9 cellular contexts compared by ENCODE assay signal in genomic region chr9:29691758-29692407, GRCh38.
DNase-seq lines count a peak whose midpoint lies in the region; ATAC-seq and TF ChIP-seq lines count a peak whose summit lies in the region.
"Had no signal": no experiment of that assay in that cellular context is flagged by ENCODE, and none has a peak within 500 bp of the region (broad histone marks: within the 10 kb centered on the region; RNA-seq: fewer than 3 reads in every experiment).

No MANE protein-coding gene starts in this region.

- H3K4me1 Mint-ChIP-seq in WTC11 (peaks cover 3% of the 10 kb centered on the region; the same call in 1 of the 2 replicates), natural killer cell (no peaks in the 10 kb centered on the region)
- no peaks in the 10 kb centered on the region for H3K4me1 Mint-ChIP-seq in activated naive CD4-positive, alpha-beta T cell treated with anti-CD3 and anti-CD28 coated beads, Interleukin-2, amount 10 ng/mL, durations not matched to agents 7 days and 5 days
- H3K4me1 Mint-ChIP-seq in naive thymus-derived CD4-positive, alpha-beta T cell = no peaks in the 10 kb centered on the region

- H3K9me3 Mint-ChIP-seq in WTC11 (peaks cover 4% of the 10 kb centered on the region), natural killer cell (peaks cover 3 to 7% of the 10 kb centered on the region in 2 donors)
- H3K9me3 Mint-ChIP-seq in activated naive CD4-positive, alpha-beta T cell treated with anti-CD3 and anti-CD28 coated beads, Interleukin-2, amount 10 ng/mL, durations not matched to agents 7 days and 5 days = peaks cover 3% of the 10 kb centered on the region
- H3K9me3 Mint-ChIP-seq in naive thymus-derived CD4-positive, alpha-beta T cell = peaks cover 0 to 23% (median 10%) of the 10 kb centered on the region in 11 donors
- H3K9me3 Mint-ChIP-seq: activated T-helper 1 cell treated with anti-CD3 and anti-CD28 coated beads, Interleukin-12 subunit alpha, Interleukin-12 subunit beta, Interleukin-2, Interleukin-4 antibody, amounts not matched to agents 30 ng/mL and 10 ng/mL and 1 ng/mL, durations not matched to agents 14 hours and 24 hours and 36 hours had no signal

- no peaks in the 10 kb centered on the region for H3K4me1 ChIP-seq in naive thymus-derived CD4-positive, alpha-beta T cell (ENCODE audit: control insufficient read depth in 2 of 2, insufficient read depth in 2 of 2, low read length in 2 of 2)

- H3K27ac ChIP-seq in naive thymus-derived CD4-positive, alpha-beta T cell (ENCODE audit: low read depth, low read length) = no peak overlapping the region

- ATAC-seq in WTC11 (peak; percentile 100), natural killer cell (peak in 2 of 3 donors; percentile 39 to 67), HG02852 (IDR thresholded peaks at IDR 0.05; ENCODE audit: unreplicated experiment) (no peak)
- no peak for ATAC-seq in naive thymus-derived CD4-positive, alpha-beta T cell

- no peaks in the 10 kb centered on the region for H3K27me3 ChIP-seq in naive thymus-derived CD4-positive, alpha-beta T cell (ENCODE audit: control insufficient read depth in 2 of 2, insufficient read depth in 2 of 2, low read length in 2 of 2)

- TF ChIP-seq CTCF in GM13976 (IDR thresholded peaks at IDR 0.05; ENCODE audit: borderline replicate concordance, control extremely low read depth, extremely low read depth, insufficient read depth, missing control alignments) (no peak), WTC11 (IDR thresholded peaks at IDR 0.05) (no peak), natural killer cell (IDR thresholded peaks at IDR 0.05) (peak; percentile 37)

- no peak overlapping the region for H3K4me3 ChIP-seq in naive thymus-derived CD4-positive, alpha-beta T cell (ENCODE audit: low read length)

- CTCF ChIA-PET in WTC11 (lab: Charles Lee) = no interaction called here
- CTCF ChIA-PET in activated naive CD4-positive, alpha-beta T cell treated with anti-CD3 and anti-CD28 coated beads, Interleukin-2, amount 10 ng/mL, durations not matched to agents 7 days and 5 days (lab: Charles Lee) = no interaction called here
- CTCF ChIA-PET in naive thymus-derived CD4-positive, alpha-beta T cell (lab: Charles Lee) = no interaction called here

- DNase-seq in GM13976 (ENCODE audit: low spot score) (peak; percentile 3), Kasumi-1 (lab: John Stamatoyannopoulos, UW) (peak; percentile 60 to 63), WTC11 (ENCODE audit: low spot score) (peak; percentile 69), natural killer cell (no peak)
- DNase-seq in stimulated activated CD4-positive, alpha-beta T cell treated with anti-CD3 and anti-CD28 coated beads, Interleukin-4, amount 100 ng/mL, for 1 hour = no peak
- DNase-seq in activated naive CD4-positive, alpha-beta T cell treated with anti-CD3 and anti-CD28 coated beads, Interleukin-2, amount 10 ng/mL, durations not matched to agents 7 days and 5 days = no peak
- no peak for DNase-seq in naive thymus-derived CD4-positive, alpha-beta T cell

- H3K36me3 ChIP-seq in naive thymus-derived CD4-positive, alpha-beta T cell (ENCODE audit: control insufficient read depth in 2 of 3, insufficient read depth in 3 of 3, low read length in 3 of 3) = no peaks in the 10 kb centered on the region

- no peak overlapping the region for H3K4me3 Mint-ChIP-seq in WTC11
- H3K4me3 Mint-ChIP-seq in natural killer cell = no peak overlapping the region
- H3K4me3 Mint-ChIP-seq in activated naive CD4-positive, alpha-beta T cell treated with anti-CD3 and anti-CD28 coated beads, Interleukin-2, amount 10 ng/mL, durations not matched to agents 7 days and 5 days = no peak overlapping the region
- H3K4me3 Mint-ChIP-seq in naive thymus-derived CD4-positive, alpha-beta T cell = no peak overlapping the region
- H3K4me3 Mint-ChIP-seq: activated T-helper 1 cell treated with anti-CD3 and anti-CD28 coated beads, Interleukin-12 subunit alpha, Interleukin-12 subunit beta, Interleukin-2, Interleukin-4 antibody, amounts not matched to agents 30 ng/mL and 10 ng/mL and 1 ng/mL, durations not matched to agents 14 hours and 24 hours and 36 hours had no signal

- H3K27me3 Mint-ChIP-seq in WTC11 (ENCODE audit: low read depth) = no peaks in the 10 kb centered on the region
- no peaks in the 10 kb centered on the region for H3K27me3 Mint-ChIP-seq in natural killer cell (ENCODE audit: low read depth in 2 of 2)
- no peaks in the 10 kb centered on the region for H3K27me3 Mint-ChIP-seq in activated naive CD4-positive, alpha-beta T cell treated with anti-CD3 and anti-CD28 coated beads, Interleukin-2, amount 10 ng/mL, durations not matched to agents 7 days and 5 days
- no peaks in the 10 kb centered on the region for H3K27me3 Mint-ChIP-seq in naive thymus-derived CD4-positive, alpha-beta T cell

- in situ Hi-C loops in GM13976 (cut with MboI; ENCODE audit: low sequenced_read_pairs, unreplicated experiment) = no loop called here

- POLR2A ChIA-PET in WTC11 (lab: Charles Lee) = no interaction called here
- POLR2A ChIA-PET in naive thymus-derived CD4-positive, alpha-beta T cell (lab: Charles Lee) = no interaction called here

- H3K36me3 Mint-ChIP-seq in WTC11 (no peaks in the 10 kb centered on the region), natural killer cell (peaks cover 7% of the 10 kb centered on the region)
- H3K36me3 Mint-ChIP-seq in activated naive CD4-positive, alpha-beta T cell treated with anti-CD3 and anti-CD28 coated beads, Interleukin-2, amount 10 ng/mL, durations not matched to agents 7 days and 5 days = no peaks in the 10 kb centered on the region
- no peaks in the 10 kb centered on the region for H3K36me3 Mint-ChIP-seq in naive thymus-derived CD4-positive, alpha-beta T cell

- H3K27ac Mint-ChIP-seq in WTC11 (no peak overlapping the region), natural killer cell (no peak overlapping the region)
- H3K27ac Mint-ChIP-seq in activated naive CD4-positive, alpha-beta T cell treated with anti-CD3 and anti-CD28 coated beads, Interleukin-2, amount 10 ng/mL, durations not matched to agents 7 days and 5 days = no peak overlapping the region
- H3K27ac Mint-ChIP-seq in naive thymus-derived CD4-positive, alpha-beta T cell = no peak overlapping the region
- H3K27ac Mint-ChIP-seq: activated T-helper 1 cell treated with anti-CD3 and anti-CD28 coated beads, Interleukin-12 subunit alpha, Interleukin-12 subunit beta, Interleukin-2, Interleukin-4 antibody, amounts not matched to agents 30 ng/mL and 10 ng/mL and 1 ng/mL, durations not matched to agents 14 hours and 24 hours and 36 hours had no signal

- intact Hi-C loops in natural killer cell (cut with micrococcal nuclease) = loop anchor here (1.0 to 5.0 kb wide), 2 partner anchors 480 to 920 kb away; no protein-coding TSS in a partner anchor
- intact Hi-C loops in naive thymus-derived CD4-positive, alpha-beta T cell (cut with micrococcal nuclease) = no loop called here

- peaks cover 0 to 13% (median 0%) of the 10 kb centered on the region in 3 experiments for H3K9me3 ChIP-seq in naive thymus-derived CD4-positive, alpha-beta T cell (ENCODE audit: control insufficient read depth in 2 of 3, low read length in 3 of 3)

TF ChIP-seq in WTC11, 78 proteins besides CTCF, POLR2A, EP300 and RAD21:
- no peak for TF ChIP-seq TCF7 (CRISPR knock-in tag; IDR thresholded peaks at IDR 0.05; ENCODE audit: low read depth)
- TF ChIP-seq EMX1 (CRISPR knock-in tag; IDR thresholded peaks at IDR 0.05) = no peak
- TF ChIP-seq, protein P1, sequence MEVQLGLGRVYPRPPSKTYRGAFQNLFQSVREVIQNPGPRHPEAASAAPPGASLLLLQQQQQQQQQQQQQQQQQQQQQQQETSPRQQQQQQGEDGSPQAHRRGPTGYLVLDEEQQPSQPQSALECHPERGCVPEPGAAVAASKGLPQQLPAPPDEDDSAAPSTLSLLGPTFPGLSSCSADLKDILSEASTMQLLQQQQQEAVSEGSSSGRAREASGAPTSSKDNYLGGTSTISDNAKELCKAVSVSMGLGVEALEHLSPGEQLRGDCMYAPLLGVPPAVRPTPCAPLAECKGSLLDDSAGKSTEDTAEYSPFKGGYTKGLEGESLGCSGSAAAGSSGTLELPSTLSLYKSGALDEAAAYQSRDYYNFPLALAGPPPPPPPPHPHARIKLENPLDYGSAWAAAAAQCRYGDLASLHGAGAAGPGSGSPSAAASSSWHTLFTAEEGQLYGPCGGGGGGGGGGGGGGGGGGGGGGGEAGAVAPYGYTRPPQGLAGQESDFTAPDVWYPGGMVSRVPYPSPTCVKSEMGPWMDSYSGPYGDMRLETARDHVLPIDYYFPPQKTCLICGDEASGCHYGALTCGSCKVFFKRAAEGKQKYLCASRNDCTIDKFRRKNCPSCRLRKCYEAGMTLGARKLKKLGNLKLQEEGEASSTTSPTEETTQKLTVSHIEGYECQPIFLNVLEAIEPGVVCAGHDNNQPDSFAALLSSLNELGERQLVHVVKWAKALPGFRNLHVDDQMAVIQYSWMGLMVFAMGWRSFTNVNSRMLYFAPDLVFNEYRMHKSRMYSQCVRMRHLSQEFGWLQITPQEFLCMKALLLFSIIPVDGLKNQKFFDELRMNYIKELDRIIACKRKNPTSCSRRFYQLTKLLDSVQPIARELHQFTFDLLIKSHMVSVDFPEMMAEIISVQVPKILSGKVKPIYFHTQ (CRISPR knock-in tag; IDR thresholded peaks at IDR 0.05) = no peak
- peak; percentile 52; the same call in 1 of the 2 replicates for TF ChIP-seq ETV6 (CRISPR knock-in tag; IDR thresholded peaks at IDR 0.05)

Comparison
In these comparisons a context has a peak if more than half of its experiments do, and no peak if none do; other contexts are left out.
1. DNase-seq: peak in GM13976 (single experiment), Kasumi-1 (2 of 2) and WTC11 (single experiment); none in natural killer cell (single experiment), stimulated activated CD4-positive, alpha-beta T cell treated with anti-CD3 and anti-CD28 coated beads, Interleukin-4, amount 100 ng/mL, for 1 hour (single experiment), activated naive CD4-positive, alpha-beta T cell treated with anti-CD3 and anti-CD28 coated beads, Interleukin-2, amount 10 ng/mL, durations not matched to agents 7 days and 5 days (single experiment) and naive thymus-derived CD4-positive, alpha-beta T cell (0 of 9).
2. ATAC-seq: peak in WTC11 (single experiment) and natural killer cell (2 of 3); none in naive thymus-derived CD4-positive, alpha-beta T cell (single experiment) and HG02852 (single experiment).